Comparison of ENCODE assay signal across 11 cellular contexts in genomic region chr5:172871982-172872381, GRCh38. TPM values are rescaled to one million over a fixed set of nuclear protein-coding genes. Genes with fewer than 3 reads are reported as not detected.
A peak's percentile ranks its signal among the peaks of the same experiment; 100 is the strongest.
DNase-seq lines count a peak whose midpoint lies in the region; ATAC-seq, FAIRE-seq and TF ChIP-seq lines count a peak whose summit lies in the region.
"Had no signal": no experiment of that assay in that cellular context is flagged by ENCODE, and none has a peak within 500 bp of the region (broad histone marks: within the 10 kb centered on the region; RNA-seq: fewer than 3 reads in every experiment).

No MANE protein-coding gene starts in this region.

- H3K27ac ChIP-seq in A549 = peak overlapping the region; percentile 96 to 99
- H3K27ac ChIP-seq in psoas muscle = peak overlapping the region; percentile 95

- DNase-seq in A549 (ENCODE audit: low read depth in 1 of 2, low spot score in 1 of 2) (no peak), adipocyte (ENCODE audit: low read depth) (peak; percentile 47), fibroblast of the aortic adventitia (ENCODE audit: low read depth) (peak; percentile 32), psoas muscle (peak in 1 of 2 donors; percentile 50), T-helper 17 cell (no peak)
- no peak for DNase-seq in activated CD4-positive, alpha-beta T cell treated with anti-CD3 and anti-CD28 coated beads, Interleukin-2, amount 10 ng/mL, durations not matched to agents 7 days and 5 days
- DNase-seq in stimulated activated CD4-positive, alpha-beta T cell treated with anti-CD3 and anti-CD28 coated beads, Interleukin-4, amount 100 ng/mL, for 4 hours = no peak
- DNase-seq: activated T-cell treated with anti-CD3 and anti-CD28 coated beads for 4 hours, NCI-H187 treated with DMSO at 0.1 percent for 48 hours had no signal

- TF ChIP-seq POLR2A in A549 (IDR thresholded peaks at IDR 0.05; ENCODE audit: low read length) = no peak

- H3K4me3 Mint-ChIP-seq in activated CD4-positive, alpha-beta T cell treated with anti-CD3 and anti-CD28 coated beads, Interleukin-2, amount 10 ng/mL, durations not matched to agents 7 days and 5 days = no peak overlapping the region
- no peak overlapping the region for H3K4me3 Mint-ChIP-seq in T-helper 17 cell

- no peak for FAIRE-seq in A549 (lab: Jason Lieb, UNC)
- FAIRE-seq: colon had no signal

- ATAC-seq in A549 = no peak
- no peak for ATAC-seq in psoas muscle
- ATAC-seq in GM21367 (IDR thresholded peaks at IDR 0.05; ENCODE audit: unreplicated experiment) = no peak
- no peak for ATAC-seq in T-helper 17 cell

- 69% methylated on average over 5 of the region's 5 CpGs for WGBS in A549 (ENCODE audit: missing lambda C conversion rate)
- WGBS in psoas muscle, 3 donors = 42 to 55% (median 51%) methylated on average over 5 of the region's 5 CpGs

- H3K9me3 Mint-ChIP-seq in activated CD4-positive, alpha-beta T cell treated with anti-CD3 and anti-CD28 coated beads, Interleukin-2, amount 10 ng/mL, durations not matched to agents 7 days and 5 days = no peaks in the 10 kb centered on the region

- H3K36me3 Mint-ChIP-seq in activated CD4-positive, alpha-beta T cell treated with anti-CD3 and anti-CD28 coated beads, Interleukin-2, amount 10 ng/mL, durations not matched to agents 7 days and 5 days (ENCODE audit: low read depth) = no peaks in the 10 kb centered on the region
- no peaks in the 10 kb centered on the region for H3K36me3 Mint-ChIP-seq in T-helper 17 cell (ENCODE audit: low read depth)

- POLR2A ChIA-PET in A549 (lab: Yijun Ruan, JAX) = interaction anchor here (1.8 to 6.1 kb wide), 2 partner anchors 94 to 101 kb away, joined by 12 to 61 read pairs; partner anchors contain the start of gene DUSP1
- POLR2A ChIA-PET in activated CD4-positive, alpha-beta T cell treated with anti-CD3 and anti-CD28 coated beads, Interleukin-2, amount 10 ng/mL, durations not matched to agents 7 days and 5 days (lab: Charles Lee) = no interaction called here

- H3K4me1 ChIP-seq in A549 (peaks cover 90% of the 10 kb centered on the region), adipocyte (ENCODE audit: control insufficient read depth, insufficient read depth, low read length) (peaks cover 66% of the 10 kb centered on the region), psoas muscle (peaks cover 79% of the 10 kb centered on the region)

- H3K4me3 ChIP-seq in A549 (no peak overlapping the region), adipocyte (ENCODE audit: low read length) (no peak overlapping the region), fibroblast of the aortic adventitia (ENCODE audit: low read depth, low read length) (no peak overlapping the region), psoas muscle (no peak overlapping the region)

- CTCF ChIA-PET in A549 (lab: Yijun Ruan, JAX) = interaction anchor here (0.9 to 3.0 kb wide), 7 partner anchors 10 to 165 kb away, joined by 3 to 9 read pairs (median 4); partner anchors contain the start of gene DUSP1
- CTCF ChIA-PET in activated CD4-positive, alpha-beta T cell treated with anti-CD3 and anti-CD28 coated beads, Interleukin-2, amount 10 ng/mL, durations not matched to agents 7 days and 5 days (lab: Charles Lee) = interaction anchor here (1.2 to 2.0 kb wide), 2 partner anchors 9 to 12 kb away, joined by 3 to 9 read pairs; no protein-coding TSS in a partner anchor

- H3K9ac ChIP-seq in adipocyte (ENCODE audit: low read length) = peak overlapping the region; percentile 82

- no peak for TF ChIP-seq EP300 in A549 (IDR thresholded peaks at IDR 0.05)

- intact Hi-C loops in psoas muscle (cut with DNase I) = loop anchor here in 1 of 2 donors (2.0 kb wide), 1 partner anchor 31 kb away; no protein-coding TSS in a partner anchor

- TF ChIP-seq RAD21 in A549 (conservative IDR thresholded peaks at IDR 0.05 in 1 of 2, IDR thresholded peaks at IDR 0.05 in 1 of 2) = no peak

- no peaks in the 10 kb centered on the region for H3K36me3 ChIP-seq in adipocyte (ENCODE audit: control insufficient read depth, insufficient read depth, low read length, severe bottlenecking)
- no peaks in the 10 kb centered on the region for H3K36me3 ChIP-seq in psoas muscle (ENCODE audit: insufficient read depth in 1 of 2, low read depth in 1 of 2)

- H3K9me3 ChIP-seq in A549 (no peaks in the 10 kb centered on the region), adipocyte (ENCODE audit: control insufficient read depth, low read length) (no peaks in the 10 kb centered on the region), psoas muscle (no peaks in the 10 kb centered on the region), T-helper 17 cell (ENCODE audit: control insufficient read depth, low read length, poor library complexity, severe bottlenecking) (no peaks in the 10 kb centered on the region)

- H3K4me1 Mint-ChIP-seq in activated CD4-positive, alpha-beta T cell treated with anti-CD3 and anti-CD28 coated beads, Interleukin-2, amount 10 ng/mL, durations not matched to agents 7 days and 5 days = peaks cover 16% of the 10 kb centered on the region
- peaks cover 14% of the 10 kb centered on the region for H3K4me1 Mint-ChIP-seq in T-helper 17 cell

- TF ChIP-seq CTCF in A549 (IDR thresholded peaks at IDR 0.05) = no peak
- no peak for TF ChIP-seq CTCF in fibroblast of the aortic adventitia (IDR thresholded peaks at IDR 0.05; ENCODE audit: insufficient read depth, low read length)
- no peak for TF ChIP-seq CTCF in psoas muscle (IDR thresholded peaks at IDR 0.05)

- no peaks in the 10 kb centered on the region for H3K27me3 ChIP-seq in adipocyte (replicated peaks; ENCODE audit: control insufficient read depth, insufficient read depth, low read length)
- no peaks in the 10 kb centered on the region for H3K27me3 ChIP-seq in psoas muscle (ENCODE audit: insufficient read depth in 3 of 3, low read length in 2 of 3)

- H3K27me3 Mint-ChIP-seq in activated CD4-positive, alpha-beta T cell treated with anti-CD3 and anti-CD28 coated beads, Interleukin-2, amount 10 ng/mL, durations not matched to agents 7 days and 5 days = no peaks in the 10 kb centered on the region
- H3K27me3 Mint-ChIP-seq in T-helper 17 cell = no peaks in the 10 kb centered on the region

- peak overlapping the region; percentile 88; the same call in 2 of the 3 replicates for H3K4me2 ChIP-seq in A549

- H3K27ac Mint-ChIP-seq in activated CD4-positive, alpha-beta T cell treated with anti-CD3 and anti-CD28 coated beads, Interleukin-2, amount 10 ng/mL, durations not matched to agents 7 days and 5 days = no peak overlapping the region
- no peak overlapping the region for H3K27ac Mint-ChIP-seq in T-helper 17 cell

TF ChIP-seq in A549, 52 proteins besides CTCF, POLR2A, EP300 and RAD21:
- TF ChIP-seq CBX8 (IDR thresholded peaks at IDR 0.05) (no peak), MAX (IDR thresholded peaks at IDR 0.05) (0 out of 2 replicates have a peak, but pooled peaks have one; percentile 25), ATOH8 (CRISPR knock-in tag; IDR thresholded peaks at IDR 0.05; ENCODE audit: low read depth) (0 out of 2 replicates have a peak, but pooled peaks have one; percentile 62), FOXS1 (CRISPR knock-in tag; IDR thresholded peaks at IDR 0.05) (peak; percentile 37; the same call in 1 of the 2 replicates)

RNA-seq across cellular contexts. Expression of gene ERGIC1, which starts 37.9 kb away (rescaled TPM):
- polyA plus RNA-seq in A549 (2011; rRNA removed) (176 and 208 TPM in 2 replicates), A549 (2017; fragmentation: RNase III; extraction: RNeasy Plus Mini Kit Qiagen cat#74134 plus additional on column Dnase treatment) (289 to 322 TPM (median 304 TPM) in 3 replicates), psoas muscle (100 to 1,000 TPM in 1 of 3 donors, 10 to 100 TPM in 2; 50.5 to 116 (median 60.1) TPM)
- 184 and 254 TPM in 2 replicates for polyA plus RNA-seq in A549 (2012; cell fraction: cytosol; rRNA removed)
- 131 and 150 TPM in 2 replicates for polyA plus RNA-seq in A549 (2012; cell fraction: nucleus; rRNA removed)
- polyA minus RNA-seq in A549 (2011; rRNA and poly(A)+ RNA removed) = 418 and 510 TPM in 2 replicates
- total RNA-seq in fibroblast of the aortic adventitia (ENCODE audit: low replicate concordance) (21.7 and 193 TPM in 2 replicates), psoas muscle (10 to 100 TPM; 49.9 to 86.5 (median 53.7) TPM), T-helper 17 cell (10 to 100 TPM; 50.1 to 53.1 TPM)
- total RNA-seq in activated CD4-positive, alpha-beta T cell treated with anti-CD3 and anti-CD28 coated beads, Interleukin-2, amount 10 ng/mL, durations not matched to agents 7 days and 5 days = 10 to 100 TPM; 43.4 to 45.0 TPM

Comparison
In these comparisons a context has a peak if more than half of its experiments do, and no peak if none do; other contexts are left out.
1. DNase-seq: peak in adipocyte (single experiment) and fibroblast of the aortic adventitia (single experiment); none in A549 (0 of 2), activated CD4-positive, alpha-beta T cell treated with anti-CD3 and anti-CD28 coated beads, Interleukin-2, amount 10 ng/mL, durations not matched to agents 7 days and 5 days (single experiment), T-helper 17 cell (0 of 3) and stimulated activated CD4-positive, alpha-beta T cell treated with anti-CD3 and anti-CD28 coated beads, Interleukin-4, amount 100 ng/mL, for 4 hours (0 of 2).